ENCODE assay signal across 26 cellular contexts in genomic region chr7:47965456-47965855, GRCh38. TPM values are rescaled to one million over a fixed set of nuclear protein-coding genes. Genes with fewer than 3 reads are reported as not detected.
DNase-seq lines count a peak whose midpoint lies in the region; ATAC-seq, FAIRE-seq and TF ChIP-seq lines count a peak whose summit lies in the region.
"Had no signal": no experiment of that assay in that cellular context is flagged by ENCODE, and none has a peak within 500 bp of the region (broad histone marks: within the 10 kb centered on the region; RNA-seq: fewer than 3 reads in every experiment).

No MANE protein-coding gene starts in this region.

- no peak for FAIRE-seq in GM12878 (lab: Jason Lieb, UNC)
- FAIRE-seq: A549, G401.6, GM12892, GM18507, HTR-8/SVneo had no signal

- no peak overlapping the region for H2AFZ ChIP-seq in GM12878 (ENCODE audit: control insufficient read depth, low read depth, low read length)
- H2AFZ ChIP-seq: GM23248 had no signal

- RAD21 ChIA-PET in GM12878 (lab: Charles Lee; ENCODE audit: unreplicated experiment) = interaction anchor here (1.1 kb wide), 1 partner anchor 20 kb away, joined by 3 read pairs; no protein-coding TSS in a partner anchor

- ATAC-seq in GM12878 (no peak), GM19397 (IDR thresholded peaks at IDR 0.05; ENCODE audit: unreplicated experiment) (no peak)
- ATAC-seq: A549 had no signal

- H3K4me2 ChIP-seq in GM12878 (ENCODE audit: control insufficient read depth, insufficient read depth) = no peak overlapping the region
- H3K4me2 ChIP-seq: A549; BLaER1 treated with 17β-estradiol and CSF1 and Interleukin-3, amounts not matched to agents 10 nM and 100 nM had no signal

- TF ChIP-seq EP300 in GM12878 (IDR thresholded peaks at IDR 0.05; ENCODE audit: borderline replicate concordance in 1 of 2, control insufficient read depth in 1 of 2, low read depth in 2 of 2, low read length in 2 of 2) = no peak

- H3K27me3 ChIP-seq in GM12878 (replicated peaks in 1 of 2; ENCODE audit: control insufficient read depth in 2 of 2, insufficient read depth in 2 of 2, low read length in 1 of 2) (no peaks in the 10 kb centered on the region), A673 (replicated peaks; ENCODE audit: insufficient read depth, low read depth, low read length, poor library complexity) (no peaks in the 10 kb centered on the region)
- H3K27me3 ChIP-seq: BLaER1 treated with 17β-estradiol and CSF1 and Interleukin-3, amounts not matched to agents 10 nM and 100 nM had no signal

- SMC1A ChIA-PET in GM12878 (lab: Charles Lee; ENCODE audit: uncharacterized antibody, unreplicated experiment) = interaction anchor here (1.5 to 2.1 kb wide), 2 partner anchors 8 to 145 kb away, joined by 4 to 5 read pairs; no protein-coding TSS in a partner anchor

- H3K4me3 Mint-ChIP-seq in activated CD4-positive, alpha-beta T cell treated with anti-CD3 and anti-CD28 coated beads, Interleukin-2, amount 10 ng/mL, durations not matched to agents 7 days and 5 days = no peak overlapping the region
- H3K4me3 Mint-ChIP-seq: B cell; CD8-positive, alpha-beta memory T cell had no signal

- H3K27me3 Mint-ChIP-seq in activated CD4-positive, alpha-beta T cell treated with anti-CD3 and anti-CD28 coated beads, Interleukin-2, amount 10 ng/mL, durations not matched to agents 7 days and 5 days = no peaks in the 10 kb centered on the region
- H3K27me3 Mint-ChIP-seq: B cell; CD8-positive, alpha-beta memory T cell had no signal

- BruUV-seq in GM12878 (replicated peaks; lab: Mats Ljungman, UMichigan) (no TSS peak), A673 (replicated peaks; lab: Mats Ljungman, UMichigan) (no TSS peak)

- CTCF ChIA-PET in activated CD4-positive, alpha-beta T cell treated with anti-CD3 and anti-CD28 coated beads, Interleukin-2, amount 10 ng/mL, durations not matched to agents 7 days and 5 days (lab: Charles Lee) = interaction anchor here (2.2 to 4.4 kb wide), 2 partner anchors 13 to 145 kb away, joined by 7 to 12 read pairs; no protein-coding TSS in a partner anchor
- CTCF ChIA-PET in GM12878 (lab: Yijun Ruan, JAX) (interaction anchor here (2.8 kb wide), 1 partner anchor 21 kb away, joined by 10 read pairs; no protein-coding TSS in a partner anchor), A673 (lab: Charles Lee) (no interaction called here)

- no peaks in the 10 kb centered on the region for H3K9me3 ChIP-seq in GM12878 (replicated peaks; ENCODE audit: control insufficient read depth, insufficient read depth, low read length)
- H3K9me3 ChIP-seq in A673 (ENCODE audit: low read depth, low read length, poor library complexity, severe bottlenecking) = no peaks in the 10 kb centered on the region
- H3K9me3 ChIP-seq: A549, HAP-1 had no signal

- H3K36me3 Mint-ChIP-seq in activated CD4-positive, alpha-beta T cell treated with anti-CD3 and anti-CD28 coated beads, Interleukin-2, amount 10 ng/mL, durations not matched to agents 7 days and 5 days (ENCODE audit: low read depth) = peaks cover 80% of the 10 kb centered on the region

- peak overlapping the region; percentile 14 for H3K27ac Mint-ChIP-seq in activated CD4-positive, alpha-beta T cell treated with anti-CD3 and anti-CD28 coated beads, Interleukin-2, amount 10 ng/mL, durations not matched to agents 7 days and 5 days
- H3K27ac Mint-ChIP-seq: B cell had no signal

- POLR2A ChIA-PET in activated CD4-positive, alpha-beta T cell treated with anti-CD3 and anti-CD28 coated beads, Interleukin-2, amount 10 ng/mL, durations not matched to agents 7 days and 5 days (lab: Charles Lee) = no interaction called here
- POLR2A ChIA-PET in GM12878 (lab: Charles Lee) = no interaction called here
- POLR2A ChIA-PET in A673 (lab: Charles Lee; ENCODE audit: low non-redundant PET) = no interaction called here

- no peak for TF ChIP-seq RAD21 in GM12878 (IDR thresholded peaks at IDR 0.05; ENCODE audit: insufficient read depth, low read depth, low read length)

- intact Hi-C loops in GM12878 (cut with micrococcal nuclease; ENCODE audit: unreplicated experiment) = no loop called here
- intact Hi-C loops in A673 (cut with micrococcal nuclease; ENCODE audit: unreplicated experiment) = no loop called here

- peaks cover 3% of the 10 kb centered on the region for H3K9me3 Mint-ChIP-seq in activated CD4-positive, alpha-beta T cell treated with anti-CD3 and anti-CD28 coated beads, Interleukin-2, amount 10 ng/mL, durations not matched to agents 7 days and 5 days
- H3K9me3 Mint-ChIP-seq: CD8-positive, alpha-beta memory T cell had no signal

- no peaks in the 10 kb centered on the region for H4K20me1 ChIP-seq in GM12878 (ENCODE audit: control insufficient read depth, insufficient read depth)

- DNase-seq in activated CD4-positive, alpha-beta T cell treated with anti-CD3 and anti-CD28 coated beads, Interleukin-2, amount 10 ng/mL, durations not matched to agents 7 days and 5 days = no peak
- no peak for DNase-seq in activated CD4-positive, alpha-beta T cell treated with anti-CD3 and anti-CD28 coated beads, Interleukin-2, amount 50 U/mL, for 1 hour
- DNase-seq in Ammon's horn (ENCODE audit: low spot score) = peak; percentile 23
- no peak for DNase-seq in GM12878 (ENCODE audit: low read depth, low spot score)
- DNase-seq in myocyte (ENCODE audit: low read depth) = peak; percentile 98
- no peak for DNase-seq in A673 (ENCODE audit: low spot score)
- no peak for DNase-seq in NOMO-1 treated with dmso at 0.1 percent for 144 hours (lab: John Stamatoyannopoulos, UW; ENCODE audit: unreplicated experiment)
- DNase-seq: CD8-positive, alpha-beta memory T cell; COR-L47; DMS 273 treated with DMSO at 0.1 percent for 48 hours; DMS53; DND-41; EL; GM23248; IMR-90; KBM-7 had no signal

- no peaks in the 10 kb centered on the region for H3K79me2 ChIP-seq in GM12878 (ENCODE audit: control insufficient read depth, insufficient read depth, low read length)

- H3K4me3 ChIP-seq in GM12878 = no peak overlapping the region
- H3K4me3 ChIP-seq in A673 (ENCODE audit: low read depth, low read length, poor library complexity, severe bottlenecking) = no peak overlapping the region
- H3K4me3 ChIP-seq: A549; BLaER1 treated with 17β-estradiol and CSF1 and Interleukin-3, amounts not matched to agents 10 nM and 100 nM; GM23248; HAP-1 had no signal

- H3K4me1 ChIP-seq in GM12878 (ENCODE audit: control insufficient read depth, insufficient read depth, low read length) = peaks cover 5% of the 10 kb centered on the region
- peaks cover 4% of the 10 kb centered on the region for H3K4me1 ChIP-seq in A673 (ENCODE audit: insufficient read depth, low read length, poor library complexity, severe bottlenecking)
- H3K4me1 ChIP-seq: A549, HAP-1 had no signal

- in situ Hi-C loops in GM12878 (cut with MboI) = no loop called here

- TF ChIP-seq POLR2A in GM12878 (IDR thresholded peaks at IDR 0.05; ENCODE audit: low read depth, low read length) = 0 out of 2 replicates have a peak, but pooled peaks have one; percentile 22

- peaks cover 12 to 25% of the 10 kb centered on the region in 2 experiments for H3K36me3 ChIP-seq in GM12878 (ENCODE audit: control insufficient read depth in 2 of 2, insufficient read depth in 2 of 2, low read length in 1 of 2)
- H3K36me3 ChIP-seq in A673 (ENCODE audit: insufficient read depth, low read length, poor library complexity, severe bottlenecking) = peaks cover 51% of the 10 kb centered on the region

- no peak overlapping the region for H3K9ac ChIP-seq in GM12878 (ENCODE audit: control insufficient read depth, insufficient read depth, low read length)
- H3K9ac ChIP-seq: BLaER1 treated with 17β-estradiol and CSF1 and Interleukin-3, amounts not matched to agents 10 nM and 100 nM; GM23248 had no signal

- peaks cover 12% of the 10 kb centered on the region for H3K4me1 Mint-ChIP-seq in activated CD4-positive, alpha-beta T cell treated with anti-CD3 and anti-CD28 coated beads, Interleukin-2, amount 10 ng/mL, durations not matched to agents 7 days and 5 days

- WGBS in GM12878 (ENCODE audit: insufficient coverage, insufficient replicate concordance, low lambda C conversion rate, missing lambda C conversion rate) = 100% methylated on average over 5 of the region's 5 CpGs

- H3K27ac ChIP-seq in GM12878 (ENCODE audit: control insufficient read depth, insufficient read depth) = no peak overlapping the region
- no peak overlapping the region for H3K27ac ChIP-seq in A673 (ENCODE audit: low read depth, low read length, poor library complexity, severe bottlenecking)
- H3K27ac ChIP-seq: 22Rv1; A549; BLaER1 treated with 17β-estradiol and CSF1 and Interleukin-3, amounts not matched to agents 10 nM and 100 nM; GM23248 had no signal

- no peak for TF ChIP-seq CTCF in GM12878 (IDR thresholded peaks at IDR 0.05 in 2 of 3, conservative IDR thresholded peaks at IDR 0.05 in 1 of 3; ENCODE audit: control insufficient read depth in 2 of 3, extremely low read depth in 1 of 3, insufficient read depth in 1 of 3, low read depth in 3 of 3, low read length in 3 of 3)
- TF ChIP-seq CTCF in A673 (conservative IDR thresholded peaks at IDR 0.05; ENCODE audit: low read depth, low read length) = no peak

RNA-seq across cellular contexts. Expression of gene HUS1, which starts 14.0 kb away (rescaled TPM):
- total RNA-seq in activated CD4-positive, alpha-beta T cell treated with anti-CD3 and anti-CD28 coated beads, Interleukin-2, amount 10 ng/mL, durations not matched to agents 7 days and 5 days = 10 to 100 TPM; 38.5 to 39.4 TPM
- total RNA-seq in GM12878 (2013; cell fraction: nucleolus; rRNA removed) = 55.6 and 66.7 TPM in 2 replicates
- total RNA-seq in GM12878 (2014; rRNA removed) (10.4 and 10.7 TPM in 2 replicates), GM12878 (2014; rRNA removed; fragmentation: Illumina TruSeq; extraction: Trizol) (14.1 and 17.2 TPM in 2 replicates), GM12878 (2021) (21.5 and 26.8 TPM in 2 replicates), myocyte (47.0 and 73.0 TPM in 2 replicates), A673 (2021) (42.3 and 53.3 TPM in 2 replicates)
- polyA plus RNA-seq in GM12878 (2011; ENCODE audit: low read depth) = 13.3 TPM
- polyA plus RNA-seq in GM12878 (2011; rRNA removed) (24.2 and 30.8 TPM in 2 replicates), GM12878 (2014; fragmentation: Illumina TruSeq; extraction: Trizol) (22.3 and 23.7 TPM in 2 replicates), GM12878 (2014; fragmentation: Nextera tagmentation; extraction: Ambion mirVana) (10 to 100 TPM; 26.4 to 35.5 TPM), GM12878 (2014; rRNA removed) (15.2 and 16.2 TPM in 2 replicates), GM12878 (2016; fragmentation: Nextera tagmentation; extraction: Ambion mirVana) (10 to 100 TPM; 21.1 to 22.9 TPM)
- 11.3 and 14.0 TPM in 2 replicates for polyA plus RNA-seq in GM12878 (2011; cell fraction: cytosol; rRNA removed)
- 12.8 and 14.2 TPM in 2 replicates for polyA plus RNA-seq in GM12878 (2011; cell fraction: nucleus; rRNA removed)
- 12.1 and 16.2 TPM in 2 replicates for polyA plus RNA-seq in GM12878 (2012)
- polyA minus RNA-seq in GM12878 (2011; rRNA and poly(A)+ RNA removed) = 17.6 and 19.6 TPM in 2 replicates
- 5.5 and 8.1 TPM in 2 replicates for polyA minus RNA-seq in GM12878 (2011; cell fraction: cytosol; rRNA and poly(A)+ RNA removed)
- 10.5 and 16.8 TPM in 2 replicates for polyA minus RNA-seq in GM12878 (2011; cell fraction: nucleus; rRNA and poly(A)+ RNA removed)
- 27.0 TPM for polyA plus RNA-seq in myocyte (2012)

RNA-seq across cellular contexts. Expression of gene PKD1L1, which starts 17.2 kb away (rescaled TPM):
- under 1 TPM; 0.08 to 0.12 TPM for total RNA-seq in activated CD4-positive, alpha-beta T cell treated with anti-CD3 and anti-CD28 coated beads, Interleukin-2, amount 10 ng/mL, durations not matched to agents 7 days and 5 days
- total RNA-seq in GM12878 (2013; cell fraction: nucleolus; rRNA removed) = 0.34 and 0.44 TPM in 2 replicates
- total RNA-seq in GM12878 (2014; rRNA removed) (under 0.01 and 0.05 TPM in 2 replicates), GM12878 (2014; rRNA removed; fragmentation: Illumina TruSeq; extraction: Trizol) (0.04 and 0.05 TPM in 2 replicates), GM12878 (2021) (0.05 and 0.08 TPM in 2 replicates), myocyte (0.03 and 0.10 TPM in 2 replicates), A673 (2021) (not detected in 2 replicates)
- polyA plus RNA-seq in GM12878 (2011; ENCODE audit: low read depth) = not detected
- polyA plus RNA-seq in GM12878 (2011; rRNA removed) (0.01 and 0.06 TPM in 2 replicates), GM12878 (2014; fragmentation: Illumina TruSeq; extraction: Trizol) (0.01 and 0.02 TPM in 2 replicates), GM12878 (2014; fragmentation: Nextera tagmentation; extraction: Ambion mirVana) (under 1 TPM in 1 of 2 experiments, not detected in 1; 0.02 TPM), GM12878 (2014; rRNA removed) (0.04 TPM in 1 of 2 replicates, not detected in the other), GM12878 (2016; fragmentation: Nextera tagmentation; extraction: Ambion mirVana) (under 1 TPM in 1 of 2 experiments, not detected in 1; 0.04 TPM)
- polyA plus RNA-seq in GM12878 (2011; cell fraction: cytosol; rRNA removed) = 0.01 TPM in 1 of 2 replicates, not detected in the other
- 0.04 and 0.15 TPM in 2 replicates for polyA plus RNA-seq in GM12878 (2011; cell fraction: nucleus; rRNA removed)
- 0.01 TPM in 1 of 2 replicates, not detected in the other for polyA plus RNA-seq in GM12878 (2012)
- polyA minus RNA-seq in GM12878 (2011; rRNA and poly(A)+ RNA removed) = under 0.01 TPM in 1 of 2 replicates, not detected in the other
- not detected in 2 replicates for polyA minus RNA-seq in GM12878 (2011; cell fraction: cytosol; rRNA and poly(A)+ RNA removed)
- under 0.01 and 0.10 TPM in 2 replicates for polyA minus RNA-seq in GM12878 (2011; cell fraction: nucleus; rRNA and poly(A)+ RNA removed)
- 0.47 TPM for polyA plus RNA-seq in myocyte (2012)

Comparison
In these comparisons a context has a peak if more than half of its experiments do, and no peak if none do; other contexts are left out.
1. DNase-seq: peak in Ammon's horn (single experiment) and myocyte (single experiment); none in activated CD4-positive, alpha-beta T cell treated with anti-CD3 and anti-CD28 coated beads, Interleukin-2, amount 10 ng/mL, durations not matched to agents 7 days and 5 days (single experiment), activated CD4-positive, alpha-beta T cell treated with anti-CD3 and anti-CD28 coated beads, Interleukin-2, amount 50 U/mL, for 1 hour (single experiment), GM12878 (single experiment), A673 (single experiment) and NOMO-1 treated with dmso at 0.1 percent for 144 hours (single experiment).